In the genomic region with DNA sequence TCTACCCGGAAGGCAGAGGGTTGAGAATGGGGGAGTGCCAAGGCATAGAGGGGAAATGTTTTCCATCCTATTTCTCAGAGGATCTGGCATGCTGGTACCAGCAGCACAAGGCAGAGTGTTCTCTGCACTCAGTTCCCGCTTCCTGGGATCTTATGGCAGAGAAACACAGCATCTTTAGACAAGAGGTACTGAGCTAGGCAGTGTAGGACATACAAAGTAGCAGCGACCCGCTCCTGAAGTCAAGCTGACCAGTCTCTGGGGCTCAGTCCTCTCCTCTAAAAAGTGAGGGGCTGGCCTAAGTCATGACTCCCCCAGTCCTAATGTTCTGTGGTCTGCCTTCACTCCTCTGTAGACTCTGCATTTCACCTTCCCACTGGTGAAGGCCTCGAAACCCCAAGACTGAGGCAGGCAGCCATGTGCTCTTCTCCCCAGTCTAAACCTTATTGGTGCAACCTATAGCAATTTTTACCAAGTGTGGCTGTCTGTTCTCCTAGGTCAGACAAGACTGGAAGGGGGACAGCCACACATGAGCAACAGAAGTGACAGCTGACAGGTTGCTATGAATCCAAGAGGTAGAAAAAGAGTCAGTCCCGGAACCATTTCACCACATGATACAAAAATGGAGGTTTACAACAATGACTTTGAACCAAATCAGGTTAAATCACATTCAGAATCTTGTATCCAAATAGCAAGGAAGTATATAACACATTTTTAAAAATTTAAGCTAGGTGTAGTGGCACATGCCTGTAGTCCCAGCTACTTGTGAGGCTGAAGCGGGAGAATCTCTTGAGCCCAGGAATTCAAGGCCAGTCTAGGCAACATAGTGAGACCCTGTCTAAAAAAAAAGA, we compare ENCODE assay signal across 1 cellular context.
A peak's percentile ranks its signal among the peaks of the same experiment; 100 is the strongest.
TF ChIP-seq lines count a peak whose summit lies in the region.

No MANE protein-coding gene starts in this region.

TF ChIP-seq in K562, 482 proteins besides CTCF, POLR2A, EP300 and RAD21 (continued from another document):
- TF ChIP-seq, protein P1, sequence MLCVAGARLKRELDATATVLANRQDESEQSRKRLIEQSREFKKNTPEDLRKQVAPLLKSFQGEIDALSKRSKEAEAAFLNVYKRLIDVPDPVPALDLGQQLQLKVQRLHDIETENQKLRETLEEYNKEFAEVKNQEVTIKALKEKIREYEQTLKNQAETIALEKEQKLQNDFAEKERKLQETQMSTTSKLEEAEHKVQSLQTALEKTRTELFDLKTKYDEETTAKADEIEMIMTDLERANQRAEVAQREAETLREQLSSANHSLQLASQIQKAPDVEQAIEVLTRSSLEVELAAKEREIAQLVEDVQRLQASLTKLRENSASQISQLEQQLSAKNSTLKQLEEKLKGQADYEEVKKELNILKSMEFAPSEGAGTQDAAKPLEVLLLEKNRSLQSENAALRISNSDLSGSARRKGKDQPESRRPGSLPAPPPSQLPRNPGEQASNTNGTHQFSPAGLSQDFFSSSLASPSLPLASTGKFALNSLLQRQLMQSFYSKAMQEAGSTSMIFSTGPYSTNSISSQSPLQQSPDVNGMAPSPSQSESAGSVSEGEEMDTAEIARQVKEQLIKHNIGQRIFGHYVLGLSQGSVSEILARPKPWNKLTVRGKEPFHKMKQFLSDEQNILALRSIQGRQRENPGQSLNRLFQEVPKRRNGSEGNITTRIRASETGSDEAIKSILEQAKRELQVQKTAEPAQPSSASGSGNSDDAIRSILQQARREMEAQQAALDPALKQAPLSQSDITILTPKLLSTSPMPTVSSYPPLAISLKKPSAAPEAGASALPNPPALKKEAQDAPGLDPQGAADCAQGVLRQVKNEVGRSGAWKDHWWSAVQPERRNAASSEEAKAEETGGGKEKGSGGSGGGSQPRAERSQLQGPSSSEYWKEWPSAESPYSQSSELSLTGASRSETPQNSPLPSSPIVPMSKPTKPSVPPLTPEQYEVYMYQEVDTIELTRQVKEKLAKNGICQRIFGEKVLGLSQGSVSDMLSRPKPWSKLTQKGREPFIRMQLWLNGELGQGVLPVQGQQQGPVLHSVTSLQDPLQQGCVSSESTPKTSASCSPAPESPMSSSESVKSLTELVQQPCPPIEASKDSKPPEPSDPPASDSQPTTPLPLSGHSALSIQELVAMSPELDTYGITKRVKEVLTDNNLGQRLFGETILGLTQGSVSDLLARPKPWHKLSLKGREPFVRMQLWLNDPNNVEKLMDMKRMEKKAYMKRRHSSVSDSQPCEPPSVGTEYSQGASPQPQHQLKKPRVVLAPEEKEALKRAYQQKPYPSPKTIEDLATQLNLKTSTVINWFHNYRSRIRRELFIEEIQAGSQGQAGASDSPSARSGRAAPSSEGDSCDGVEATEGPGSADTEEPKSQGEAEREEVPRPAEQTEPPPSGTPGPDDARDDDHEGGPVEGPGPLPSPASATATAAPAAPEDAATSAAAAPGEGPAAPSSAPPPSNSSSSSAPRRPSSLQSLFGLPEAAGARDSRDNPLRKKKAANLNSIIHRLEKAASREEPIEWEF (CRISPR knock-in tag; IDR thresholded peaks at IDR 0.05): peak; percentile 81; the same call in 1 of the 2 replicates
- TF ChIP-seq POLR2B (IDR thresholded peaks at IDR 0.05; ENCODE audit: low read depth, partially characterized antibody): no peak
- no peak for TF ChIP-seq ASH1L (IDR thresholded peaks at IDR 0.05; ENCODE audit: borderline replicate concordance, low read depth, partially characterized antibody)
- TF ChIP-seq NCOA1 (IDR thresholded peaks at IDR 0.05; ENCODE audit: low read depth): no peak
- TF ChIP-seq LCOR (CRISPR knock-in tag; IDR thresholded peaks at IDR 0.05): no peak
- no peak for TF ChIP-seq KLF10 (CRISPR knock-in tag; IDR thresholded peaks at IDR 0.05)
- no peak for TF ChIP-seq SRSF1 (IDR thresholded peaks at IDR 0.05; ENCODE audit: low read depth, low read length)
- TF ChIP-seq ZNF217 (CRISPR knock-in tag; IDR thresholded peaks at IDR 0.05): no peak
- TF ChIP-seq, protein P2, sequence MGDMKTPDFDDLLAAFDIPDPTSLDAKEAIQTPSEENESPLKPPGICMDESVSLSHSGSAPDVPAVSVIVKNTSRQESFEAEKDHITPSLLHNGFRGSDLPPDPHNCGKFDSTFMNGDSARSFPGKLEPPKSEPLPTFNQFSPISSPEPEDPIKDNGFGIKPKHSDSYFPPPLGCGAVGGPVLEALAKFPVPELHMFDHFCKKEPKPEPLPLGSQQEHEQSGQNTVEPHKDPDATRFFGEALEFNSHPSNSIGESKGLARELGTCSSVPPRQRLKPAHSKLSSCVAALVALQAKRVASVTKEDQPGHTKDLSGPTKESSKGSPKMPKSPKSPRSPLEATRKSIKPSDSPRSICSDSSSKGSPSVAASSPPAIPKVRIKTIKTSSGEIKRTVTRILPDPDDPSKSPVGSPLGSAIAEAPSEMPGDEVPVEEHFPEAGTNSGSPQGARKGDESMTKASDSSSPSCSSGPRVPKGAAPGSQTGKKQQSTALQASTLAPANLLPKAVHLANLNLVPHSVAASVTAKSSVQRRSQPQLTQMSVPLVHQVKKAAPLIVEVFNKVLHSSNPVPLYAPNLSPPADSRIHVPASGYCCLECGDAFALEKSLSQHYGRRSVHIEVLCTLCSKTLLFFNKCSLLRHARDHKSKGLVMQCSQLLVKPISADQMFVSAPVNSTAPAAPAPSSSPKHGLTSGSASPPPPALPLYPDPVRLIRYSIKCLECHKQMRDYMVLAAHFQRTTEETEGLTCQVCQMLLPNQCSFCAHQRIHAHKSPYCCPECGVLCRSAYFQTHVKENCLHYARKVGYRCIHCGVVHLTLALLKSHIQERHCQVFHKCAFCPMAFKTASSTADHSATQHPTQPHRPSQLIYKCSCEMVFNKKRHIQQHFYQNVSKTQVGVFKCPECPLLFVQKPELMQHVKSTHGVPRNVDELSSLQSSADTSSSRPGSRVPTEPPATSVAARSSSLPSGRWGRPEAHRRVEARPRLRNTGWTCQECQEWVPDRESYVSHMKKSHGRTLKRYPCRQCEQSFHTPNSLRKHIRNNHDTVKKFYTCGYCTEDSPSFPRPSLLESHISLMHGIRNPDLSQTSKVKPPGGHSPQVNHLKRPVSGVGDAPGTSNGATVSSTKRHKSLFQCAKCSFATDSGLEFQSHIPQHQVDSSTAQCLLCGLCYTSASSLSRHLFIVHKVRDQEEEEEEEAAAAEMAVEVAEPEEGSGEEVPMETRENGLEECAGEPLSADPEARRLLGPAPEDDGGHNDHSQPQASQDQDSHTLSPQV (IDR thresholded peaks at IDR 0.05): peak; percentile 95
- TF ChIP-seq, protein P3, sequence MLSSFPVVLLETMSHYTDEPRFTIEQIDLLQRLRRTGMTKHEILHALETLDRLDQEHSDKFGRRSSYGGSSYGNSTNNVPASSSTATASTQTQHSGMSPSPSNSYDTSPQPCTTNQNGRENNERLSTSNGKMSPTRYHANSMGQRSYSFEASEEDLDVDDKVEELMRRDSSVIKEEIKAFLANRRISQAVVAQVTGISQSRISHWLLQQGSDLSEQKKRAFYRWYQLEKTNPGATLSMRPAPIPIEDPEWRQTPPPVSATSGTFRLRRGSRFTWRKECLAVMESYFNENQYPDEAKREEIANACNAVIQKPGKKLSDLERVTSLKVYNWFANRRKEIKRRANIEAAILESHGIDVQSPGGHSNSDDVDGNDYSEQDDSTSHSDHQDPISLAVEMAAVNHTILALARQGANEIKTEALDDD (IDR thresholded peaks at IDR 0.05): no peak
- no peak for TF ChIP-seq ZNF134 (CRISPR knock-in tag; conservative IDR thresholded peaks at IDR 0.05)
- TF ChIP-seq ZNF644 (tag; IDR thresholded peaks at IDR 0.05; ENCODE audit: low read depth): peak; percentile 49; the same call in 1 of the 2 replicates
- TF ChIP-seq, protein P4, sequence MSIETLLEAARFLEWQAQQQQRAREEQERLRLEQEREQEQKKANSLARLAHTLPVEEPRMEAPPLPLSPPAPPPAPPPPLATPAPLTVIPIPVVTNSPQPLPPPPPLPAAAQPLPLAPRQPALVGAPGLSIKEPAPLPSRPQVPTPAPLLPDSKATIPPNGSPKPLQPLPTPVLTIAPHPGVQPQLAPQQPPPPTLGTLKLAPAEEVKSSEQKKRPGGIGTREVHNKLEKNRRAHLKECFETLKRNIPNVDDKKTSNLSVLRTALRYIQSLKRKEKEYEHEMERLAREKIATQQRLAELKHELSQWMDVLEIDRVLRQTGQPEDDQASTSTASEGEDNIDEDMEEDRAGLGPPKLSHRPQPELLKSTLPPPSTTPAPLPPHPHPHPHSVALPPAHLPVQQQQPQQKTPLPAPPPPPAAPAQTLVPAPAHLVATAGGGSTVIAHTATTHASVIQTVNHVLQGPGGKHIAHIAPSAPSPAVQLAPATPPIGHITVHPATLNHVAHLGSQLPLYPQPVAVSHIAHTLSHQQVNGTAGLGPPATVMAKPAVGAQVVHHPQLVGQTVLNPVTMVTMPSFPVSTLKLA (conservative IDR thresholded peaks at IDR 0.05): peak; percentile 21 to 45; a peak in 2 of 4 replicates
- no peak for TF ChIP-seq CBFA2T2 (conservative IDR thresholded peaks at IDR 0.05)
- TF ChIP-seq NR4A1 (CRISPR knock-in tag; IDR thresholded peaks at IDR 0.05): no peak
- TF ChIP-seq NR4A1 (tag; IDR thresholded peaks at IDR 0.05): peak; percentile 52; the same call in 1 of the 2 replicates
- no peak for TF ChIP-seq NR2C1 (IDR thresholded peaks at IDR 0.05)
- 0 out of 2 replicates have a peak, but pooled peaks have one; percentile 28 for TF ChIP-seq NR2C1 (tag; IDR thresholded peaks at IDR 0.05)
- TF ChIP-seq, protein P5, sequence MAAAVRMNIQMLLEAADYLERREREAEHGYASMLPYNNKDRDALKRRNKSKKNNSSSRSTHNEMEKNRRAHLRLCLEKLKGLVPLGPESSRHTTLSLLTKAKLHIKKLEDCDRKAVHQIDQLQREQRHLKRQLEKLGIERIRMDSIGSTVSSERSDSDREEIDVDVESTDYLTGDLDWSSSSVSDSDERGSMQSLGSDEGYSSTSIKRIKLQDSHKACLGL (CRISPR knock-in tag; IDR thresholded peaks at IDR 0.05; ENCODE audit: borderline replicate concordance, poor library complexity, severe bottlenecking): no peak
- TF ChIP-seq, protein P6, sequence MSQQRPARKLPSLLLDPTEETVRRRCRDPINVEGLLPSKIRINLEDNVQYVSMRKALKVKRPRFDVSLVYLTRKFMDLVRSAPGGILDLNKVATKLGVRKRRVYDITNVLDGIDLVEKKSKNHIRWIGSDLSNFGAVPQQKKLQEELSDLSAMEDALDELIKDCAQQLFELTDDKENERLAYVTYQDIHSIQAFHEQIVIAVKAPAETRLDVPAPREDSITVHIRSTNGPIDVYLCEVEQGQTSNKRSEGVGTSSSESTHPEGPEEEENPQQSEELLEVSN (IDR thresholded peaks at IDR 0.05; ENCODE audit: borderline replicate concordance in 1 of 2, extremely low read depth in 1 of 2, insufficient read depth in 1 of 2, insufficient read length in 1 of 2, low read depth in 1 of 2, low read length in 1 of 2, poor library complexity in 1 of 2, severe bottlenecking in 1 of 2): peak; percentile 9 to 56
- no peak for TF ChIP-seq SAFB (IDR thresholded peaks at IDR 0.05; ENCODE audit: borderline replicate concordance, low read depth, low read length)
- TF ChIP-seq LEF1 (IDR thresholded peaks at IDR 0.05): no peak
- TF ChIP-seq, protein P7, sequence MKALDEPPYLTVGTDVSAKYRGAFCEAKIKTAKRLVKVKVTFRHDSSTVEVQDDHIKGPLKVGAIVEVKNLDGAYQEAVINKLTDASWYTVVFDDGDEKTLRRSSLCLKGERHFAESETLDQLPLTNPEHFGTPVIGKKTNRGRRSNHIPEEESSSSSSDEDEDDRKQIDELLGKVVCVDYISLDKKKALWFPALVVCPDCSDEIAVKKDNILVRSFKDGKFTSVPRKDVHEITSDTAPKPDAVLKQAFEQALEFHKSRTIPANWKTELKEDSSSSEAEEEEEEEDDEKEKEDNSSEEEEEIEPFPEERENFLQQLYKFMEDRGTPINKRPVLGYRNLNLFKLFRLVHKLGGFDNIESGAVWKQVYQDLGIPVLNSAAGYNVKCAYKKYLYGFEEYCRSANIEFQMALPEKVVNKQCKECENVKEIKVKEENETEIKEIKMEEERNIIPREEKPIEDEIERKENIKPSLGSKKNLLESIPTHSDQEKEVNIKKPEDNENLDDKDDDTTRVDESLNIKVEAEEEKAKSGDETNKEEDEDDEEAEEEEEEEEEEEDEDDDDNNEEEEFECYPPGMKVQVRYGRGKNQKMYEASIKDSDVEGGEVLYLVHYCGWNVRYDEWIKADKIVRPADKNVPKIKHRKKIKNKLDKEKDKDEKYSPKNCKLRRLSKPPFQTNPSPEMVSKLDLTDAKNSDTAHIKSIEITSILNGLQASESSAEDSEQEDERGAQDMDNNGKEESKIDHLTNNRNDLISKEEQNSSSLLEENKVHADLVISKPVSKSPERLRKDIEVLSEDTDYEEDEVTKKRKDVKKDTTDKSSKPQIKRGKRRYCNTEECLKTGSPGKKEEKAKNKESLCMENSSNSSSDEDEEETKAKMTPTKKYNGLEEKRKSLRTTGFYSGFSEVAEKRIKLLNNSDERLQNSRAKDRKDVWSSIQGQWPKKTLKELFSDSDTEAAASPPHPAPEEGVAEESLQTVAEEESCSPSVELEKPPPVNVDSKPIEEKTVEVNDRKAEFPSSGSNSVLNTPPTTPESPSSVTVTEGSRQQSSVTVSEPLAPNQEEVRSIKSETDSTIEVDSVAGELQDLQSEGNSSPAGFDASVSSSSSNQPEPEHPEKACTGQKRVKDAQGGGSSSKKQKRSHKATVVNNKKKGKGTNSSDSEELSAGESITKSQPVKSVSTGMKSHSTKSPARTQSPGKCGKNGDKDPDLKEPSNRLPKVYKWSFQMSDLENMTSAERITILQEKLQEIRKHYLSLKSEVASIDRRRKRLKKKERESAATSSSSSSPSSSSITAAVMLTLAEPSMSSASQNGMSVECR (CRISPR knock-in tag; IDR thresholded peaks at IDR 0.05): no peak
